In genomic region chr1:20507564-20508410, GRCh38 we compare ENCODE assay signal across 2 cellular contexts.
TF ChIP-seq lines count a peak whose summit lies in the region.

A gene with protein sequence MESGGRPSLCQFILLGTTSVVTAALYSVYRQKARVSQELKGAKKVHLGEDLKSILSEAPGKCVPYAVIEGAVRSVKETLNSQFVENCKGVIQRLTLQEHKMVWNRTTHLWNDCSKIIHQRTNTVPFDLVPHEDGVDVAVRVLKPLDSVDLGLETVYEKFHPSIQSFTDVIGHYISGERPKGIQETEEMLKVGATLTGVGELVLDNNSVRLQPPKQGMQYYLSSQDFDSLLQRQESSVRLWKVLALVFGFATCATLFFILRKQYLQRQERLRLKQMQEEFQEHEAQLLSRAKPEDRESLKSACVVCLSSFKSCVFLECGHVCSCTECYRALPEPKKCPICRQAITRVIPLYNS (minus strand): TSS chr1:20508151. CDS start chr1:20508024, 127 bp downstream.

TF ChIP-seq in IMR-90, 13 proteins besides CTCF, POLR2A, EP300 and RAD21:
- TF ChIP-seq SMC3 (IDR thresholded peaks at IDR 0.05; ENCODE audit: low read depth, low read length) (no peak), RCOR1 (IDR thresholded peaks at IDR 0.05; ENCODE audit: insufficient replicate concordance, low read length) (no peak), CEBPB (IDR thresholded peaks at IDR 0.05; ENCODE audit: low read depth, low read length) (no peak), BHLHE40 (IDR thresholded peaks at IDR 0.05; ENCODE audit: low read depth, low read length) (no peak), USF2 (IDR thresholded peaks at IDR 0.05; ENCODE audit: low read depth, low read length) (no peak), NFE2L2 (IDR thresholded peaks at IDR 0.05; ENCODE audit: low read depth, low read length) (no peak), CHD1 (IDR thresholded peaks at IDR 0.05; ENCODE audit: low read depth, low read length) (no peak), MXI1 (IDR thresholded peaks at IDR 0.05; ENCODE audit: borderline replicate concordance, low read depth, low read length) (peak; percentile 48; the same call in 1 of the 2 replicates), RFX5 (IDR thresholded peaks at IDR 0.05; ENCODE audit: low read depth, low read length) (no peak), MAZ (IDR thresholded peaks at IDR 0.05; ENCODE audit: borderline replicate concordance, low read depth, low read length) (peak; percentile 70; the same call in 1 of the 2 replicates), MAFK (IDR thresholded peaks at IDR 0.05; ENCODE audit: low read depth, low read length) (no peak)
- TF ChIP-seq, protein P1, sequence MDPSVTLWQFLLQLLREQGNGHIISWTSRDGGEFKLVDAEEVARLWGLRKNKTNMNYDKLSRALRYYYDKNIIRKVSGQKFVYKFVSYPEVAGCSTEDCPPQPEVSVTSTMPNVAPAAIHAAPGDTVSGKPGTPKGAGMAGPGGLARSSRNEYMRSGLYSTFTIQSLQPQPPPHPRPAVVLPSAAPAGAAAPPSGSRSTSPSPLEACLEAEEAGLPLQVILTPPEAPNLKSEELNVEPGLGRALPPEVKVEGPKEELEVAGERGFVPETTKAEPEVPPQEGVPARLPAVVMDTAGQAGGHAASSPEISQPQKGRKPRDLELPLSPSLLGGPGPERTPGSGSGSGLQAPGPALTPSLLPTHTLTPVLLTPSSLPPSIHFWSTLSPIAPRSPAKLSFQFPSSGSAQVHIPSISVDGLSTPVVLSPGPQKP (IDR thresholded peaks at IDR 0.05; ENCODE audit: borderline replicate concordance, low read depth, low read length), result 0 out of 2 replicates have a peak, but pooled peaks have one; percentile 47
TF ChIP-seq in IMR-90: peak in this region for 3.

TF ChIP-seq in endothelial cell of umbilical vein, 7 proteins besides CTCF, POLR2A, EP300 and RAD21:
- no peak for TF ChIP-seq GATA2 (IDR thresholded peaks at IDR 0.05; ENCODE audit: insufficient read depth, insufficient read length, low read depth, low read length)
- TF ChIP-seq POLR2AphosphoS5 (IDR thresholded peaks at IDR 0.05; ENCODE audit: insufficient read depth, low read depth, low read length), result peak; percentile 81
